18 cellular contexts compared by ENCODE assay signal in genomic region chr9:98157372-98157771, GRCh38. TPM values are rescaled to one million over a fixed set of nuclear protein-coding genes. Genes with fewer than 3 reads are reported as not detected.
DNase-seq lines count a peak whose midpoint lies in the region; ATAC-seq, FAIRE-seq and TF ChIP-seq lines count a peak whose summit lies in the region.
"Had no signal": no experiment of that assay in that cellular context is flagged by ENCODE, and none has a peak within 500 bp of the region (broad histone marks: within the 10 kb centered on the region; RNA-seq: fewer than 3 reads in every experiment).

No MANE protein-coding gene starts in this region.

- DNase-seq in HepG2 (ENCODE audit: low spot score) (no peak), right lobe of liver (no peak), upper lobe of right lung (peak; percentile 58), T-helper 17 cell (no peak), NCI-H82 treated with DMSO at 0.1 percent for 48 hours (lab: John Stamatoyannopoulos, UW; ENCODE audit: unreplicated experiment) (no peak), putamen (ENCODE audit: low spot score) (no peak)
- DNase-seq: ACHN; Caco-2; CD8-positive, alpha-beta memory T cell; DND-41; GDM1; HCEC 1CT; HFFc6 had no signal

- H3K27ac ChIP-seq in HepG2 (ENCODE audit: extremely low read length, insufficient read depth, low read length) (no peak overlapping the region), right lobe of liver (no peak overlapping the region), VCaP (peak overlapping the region; percentile 84), neutrophil (peak overlapping the region; percentile 62), upper lobe of right lung (no peak overlapping the region)
- H3K27ac ChIP-seq: BLaER1 treated with 17β-estradiol and CSF1 and Interleukin-3, amounts not matched to agents 10 nM and 100 nM had no signal

- FAIRE-seq in HepG2 (lab: Jason Lieb, UNC) = no peak
- FAIRE-seq: H1, HTR-8/SVneo had no signal

- H3K36me3 ChIP-seq in HepG2 (replicated peaks in 1 of 2; ENCODE audit: control insufficient read depth in 1 of 2, insufficient read depth in 2 of 2, low read length in 2 of 2) (peaks cover 5 to 25% of the 10 kb centered on the region in 2 experiments; a peak in 4 of 5 replicates), right lobe of liver (no peaks in the 10 kb centered on the region), neutrophil (peaks cover 29% of the 10 kb centered on the region), upper lobe of right lung (no peaks in the 10 kb centered on the region)
- H3K36me3 ChIP-seq: BLaER1 treated with 17β-estradiol and CSF1 and Interleukin-3, amounts not matched to agents 10 nM and 100 nM had no signal

- H3K9ac ChIP-seq in HepG2 (ENCODE audit: insufficient read depth, low read depth, low read length) = no peak overlapping the region
- H3K9ac ChIP-seq: BLaER1 treated with 17β-estradiol and CSF1 and Interleukin-3, amounts not matched to agents 10 nM and 100 nM had no signal

- in situ Hi-C loops in HepG2 (cut with HindIII; ENCODE audit: extremely low pct_ligation_motif_present, low pct_unique_long_range_greater_than_20kb) = no loop called here

- intact Hi-C loops in HepG2 (cut with micrococcal nuclease; ENCODE audit: unreplicated experiment) = no loop called here
- intact Hi-C loops in right lobe of liver (cut with DNase I) = no loop called here
- intact Hi-C loops in upper lobe of right lung (cut with DNase I) = no loop called here

- peaks cover 20% of the 10 kb centered on the region for H3K4me1 Mint-ChIP-seq in T-helper 17 cell

- ATAC-seq in HepG2 (no peak), right lobe of liver (no peak), upper lobe of right lung (no peak), T-helper 17 cell (no peak)

- H2AFZ ChIP-seq in HepG2 (ENCODE audit: low read length) = no peak overlapping the region

- H3K36me3 Mint-ChIP-seq in T-helper 17 cell (ENCODE audit: low read depth) = peaks cover 5% of the 10 kb centered on the region

- TF ChIP-seq RAD21 in HepG2 (CRISPR knock-in tag; IDR thresholded peaks at IDR 0.05) = no peak

- H3K4me3 ChIP-seq in HepG2 (replicated peaks in 1 of 3; ENCODE audit: insufficient read depth in 1 of 3, low read depth in 2 of 3, low read length in 3 of 3) (no peak overlapping the region), right lobe of liver (no peak overlapping the region), neutrophil (ENCODE audit: low read depth in 1 of 2, low read length in 1 of 2) (no peak overlapping the region), upper lobe of right lung (no peak overlapping the region)
- H3K4me3 ChIP-seq: BLaER1 treated with 17β-estradiol and CSF1 and Interleukin-3, amounts not matched to agents 10 nM and 100 nM had no signal

- TF ChIP-seq CTCF in HepG2 (CRISPR knock-in tag; IDR thresholded peaks at IDR 0.05) (no peak), right lobe of liver (IDR thresholded peaks at IDR 0.05) (no peak), VCaP (conservative IDR thresholded peaks at IDR 0.05) (no peak), neutrophil (IDR thresholded peaks at IDR 0.05) (no peak), upper lobe of right lung (IDR thresholded peaks at IDR 0.05) (no peak)

- H3K4me2 ChIP-seq in HepG2 (ENCODE audit: low read depth, low read length) = no peak overlapping the region
- H3K4me2 ChIP-seq: BLaER1 treated with 17β-estradiol and CSF1 and Interleukin-3, amounts not matched to agents 10 nM and 100 nM had no signal

- 96% methylated on average over 10 of the region's 10 CpGs for WGBS in HepG2 (ENCODE audit: low lambda C conversion rate)
- 98% methylated on average over 8 of the region's 10 CpGs for WGBS in right lobe of liver (ENCODE audit: insufficient coverage, low coverage, low lambda C conversion rate, missing lambda C conversion rate)

- POLR2A ChIA-PET in HepG2 (lab: Yijun Ruan, JAX) = interaction anchor here (1.9 kb wide), 1 partner anchor 38 kb away, joined by 5 read pairs; the partner anchor contains the start of gene TRIM14

- TF ChIP-seq EP300 in HepG2 (IDR thresholded peaks at IDR 0.05; ENCODE audit: low read depth in 2 of 2, low read length in 2 of 2) (no peak), HepG2 (CRISPR knock-in tag; IDR thresholded peaks at IDR 0.05; ENCODE audit: borderline replicate concordance) (no peak)

- no peaks in the 10 kb centered on the region for H4K20me1 ChIP-seq in HepG2 (ENCODE audit: insufficient read depth, low read length)
- H4K20me1 ChIP-seq: BLaER1 treated with 17β-estradiol and CSF1 and Interleukin-3, amounts not matched to agents 10 nM and 100 nM had no signal

- H3K4me3 Mint-ChIP-seq in T-helper 17 cell = no peak overlapping the region
- H3K4me3 Mint-ChIP-seq: CD8-positive, alpha-beta memory T cell; HFFc6 had no signal

- CTCF ChIA-PET in HepG2 (lab: Yijun Ruan, JAX; ENCODE audit: low intra/inter-chr PET ratio, low total read pairs) = no interaction called here

- H3K27me3 ChIP-seq in HepG2 (ENCODE audit: control insufficient read depth in 1 of 2, insufficient read depth in 2 of 2, low read length in 2 of 2) = no peaks in the 10 kb centered on the region
- H3K27me3 ChIP-seq in right lobe of liver = no peaks in the 10 kb centered on the region
- no peaks in the 10 kb centered on the region for H3K27me3 ChIP-seq in neutrophil
- no peaks in the 10 kb centered on the region for H3K27me3 ChIP-seq in upper lobe of right lung
- H3K27me3 ChIP-seq: BLaER1 treated with 17β-estradiol and CSF1 and Interleukin-3, amounts not matched to agents 10 nM and 100 nM had no signal

- peaks cover 7% of the 10 kb centered on the region for H3K79me2 ChIP-seq in HepG2 (ENCODE audit: insufficient read depth, low read length)

- H3K9me3 ChIP-seq in HepG2 (ENCODE audit: low read length) (no peaks in the 10 kb centered on the region), right lobe of liver (no peaks in the 10 kb centered on the region), neutrophil (no peaks in the 10 kb centered on the region), upper lobe of right lung (no peaks in the 10 kb centered on the region), T-helper 17 cell (ENCODE audit: control insufficient read depth, low read length, poor library complexity, severe bottlenecking) (no peaks in the 10 kb centered on the region)
- H3K9me3 ChIP-seq: BLaER1 treated with 17β-estradiol and CSF1 and Interleukin-3, amounts not matched to agents 10 nM and 100 nM; Caco-2 had no signal

- no peak overlapping the region for H3K27ac Mint-ChIP-seq in T-helper 17 cell
- H3K27ac Mint-ChIP-seq: HFFc6 had no signal

- no TSS peak for BruUV-seq in HepG2 (replicated peaks; lab: Mats Ljungman, UMichigan)

- H3K4me1 ChIP-seq in HepG2 (ENCODE audit: insufficient read depth, low read length) (peaks cover 41% of the 10 kb centered on the region), right lobe of liver (peaks cover 0 to 16% (median 6%) of the 10 kb centered on the region in 4 donors), neutrophil (ENCODE audit: control insufficient read depth in 1 of 2, insufficient read depth in 1 of 2, low read depth in 1 of 2, low read length in 1 of 2) (peaks cover 11% of the 10 kb centered on the region in 2 experiments), upper lobe of right lung (peaks cover 3% of the 10 kb centered on the region)

- no peaks in the 10 kb centered on the region for H3K27me3 Mint-ChIP-seq in T-helper 17 cell
- H3K27me3 Mint-ChIP-seq: CD8-positive, alpha-beta memory T cell had no signal

- no peak for TF ChIP-seq POLR2A in HepG2 (IDR thresholded peaks at IDR 0.05; ENCODE audit: insufficient read depth in 1 of 2, low read depth in 2 of 2, low read length in 2 of 2)
- TF ChIP-seq POLR2A in right lobe of liver (IDR thresholded peaks at IDR 0.05) = no peak

RNA-seq across cellular contexts. Expression of gene CORO2A, which starts 35.1 kb away (rescaled TPM):
- total RNA-seq in HepG2 (2016; rRNA removed; fragmentation: Illumina TruSeq; extraction: Trizol) (14.4 and 19.8 TPM in 2 replicates), right lobe of liver (1 to 10 TPM in 5 of 6 experiments, under 1 TPM in 1; 0.67 to 6.2 (median 3.3) TPM), upper lobe of right lung (20.0 TPM), T-helper 17 cell (10 to 100 TPM; 13.9 to 16.6 TPM)
- total RNA-seq in HepG2 (2016; cell fraction: cytosol; rRNA removed; fragmentation: Illumina TruSeq; extraction: Trizol; ENCODE audit: low read depth) = 3.5 and 3.6 TPM in 2 replicates
- 14.0 and 19.0 TPM in 2 replicates for total RNA-seq in HepG2 (2016; cell fraction: insoluble cytoplasmic fraction; rRNA removed; fragmentation: Illumina TruSeq; extraction: Trizol)
- total RNA-seq in HepG2 (2016; cell fraction: membrane; rRNA removed; fragmentation: Illumina TruSeq; extraction: Trizol) = 12.4 and 12.5 TPM in 2 replicates
- 8.5 and 10.2 TPM in 2 replicates for total RNA-seq in HepG2 (2016; cell fraction: nucleus; rRNA removed; fragmentation: Illumina TruSeq; extraction: Trizol)
- 12.9 and 15.3 TPM in 2 replicates for polyA plus RNA-seq in HepG2 (2011; rRNA removed)
- 12.3 and 15.4 TPM in 2 replicates for polyA plus RNA-seq in HepG2 (2011; cell fraction: cytosol; rRNA removed)
- 7.9 and 8.1 TPM in 2 replicates for polyA plus RNA-seq in HepG2 (2011; cell fraction: nucleus; rRNA removed)
- polyA plus RNA-seq in HepG2 (2012) = 5.9 and 8.4 TPM in 2 replicates
- 5.6 TPM in 2 replicates for polyA plus RNA-seq in HepG2 (2016; cell fraction: cytosol; fragmentation: Illumina TruSeq; extraction: Trizol; ENCODE audit: low read depth)
- polyA plus RNA-seq in HepG2 (2016; cell fraction: insoluble cytoplasmic fraction; fragmentation: Illumina TruSeq; extraction: Trizol; ENCODE audit: low read depth) = 21.2 and 23.2 TPM in 2 replicates
- polyA plus RNA-seq in HepG2 (2016; cell fraction: membrane; fragmentation: Illumina TruSeq; extraction: Trizol; ENCODE audit: low read depth) = 9.4 and 10.3 TPM in 2 replicates
- 21.7 and 22.4 TPM in 2 replicates for polyA plus RNA-seq in HepG2 (2016; cell fraction: nucleus; fragmentation: Illumina TruSeq; extraction: Trizol; ENCODE audit: insufficient read depth, low read depth)
- polyA minus RNA-seq in HepG2 (2011; rRNA and poly(A)+ RNA removed; ENCODE audit: low replicate concordance) = 7.1 and 26.4 TPM in 2 replicates
- polyA minus RNA-seq in HepG2 (2011; cell fraction: cytosol; rRNA and poly(A)+ RNA removed) = 9.8 and 10.3 TPM in 2 replicates
- 4.6 and 5.3 TPM in 2 replicates for polyA minus RNA-seq in HepG2 (2011; cell fraction: nucleus; rRNA and poly(A)+ RNA removed)

RNA-seq across cellular contexts. Expression of gene TRIM14, which starts 38.4 kb away (rescaled TPM):
- total RNA-seq in HepG2 (2016; rRNA removed; fragmentation: Illumina TruSeq; extraction: Trizol) = 13.0 and 13.8 TPM in 2 replicates
- total RNA-seq in HepG2 (2016; cell fraction: cytosol; rRNA removed; fragmentation: Illumina TruSeq; extraction: Trizol; ENCODE audit: low read depth) = 2.3 TPM in 2 replicates
- total RNA-seq in HepG2 (2016; cell fraction: insoluble cytoplasmic fraction; rRNA removed; fragmentation: Illumina TruSeq; extraction: Trizol) = 12.7 and 13.4 TPM in 2 replicates
- total RNA-seq in HepG2 (2016; cell fraction: membrane; rRNA removed; fragmentation: Illumina TruSeq; extraction: Trizol) = 10.0 and 10.5 TPM in 2 replicates
- 8.9 and 10.9 TPM in 2 replicates for total RNA-seq in HepG2 (2016; cell fraction: nucleus; rRNA removed; fragmentation: Illumina TruSeq; extraction: Trizol)
- polyA plus RNA-seq in HepG2 (2011; rRNA removed) = 9.2 and 10.7 TPM in 2 replicates
- 9.6 and 10.5 TPM in 2 replicates for polyA plus RNA-seq in HepG2 (2011; cell fraction: cytosol; rRNA removed)
- 17.8 and 18.3 TPM in 2 replicates for polyA plus RNA-seq in HepG2 (2011; cell fraction: nucleus; rRNA removed)
- polyA plus RNA-seq in HepG2 (2012) = 10.9 and 11.2 TPM in 2 replicates
- polyA plus RNA-seq in HepG2 (2016; cell fraction: cytosol; fragmentation: Illumina TruSeq; extraction: Trizol; ENCODE audit: low read depth) = 2.3 and 2.5 TPM in 2 replicates
- 20.7 and 23.4 TPM in 2 replicates for polyA plus RNA-seq in HepG2 (2016; cell fraction: insoluble cytoplasmic fraction; fragmentation: Illumina TruSeq; extraction: Trizol; ENCODE audit: low read depth)
- polyA plus RNA-seq in HepG2 (2016; cell fraction: membrane; fragmentation: Illumina TruSeq; extraction: Trizol; ENCODE audit: low read depth) = 10.0 and 10.7 TPM in 2 replicates
- polyA plus RNA-seq in HepG2 (2016; cell fraction: nucleus; fragmentation: Illumina TruSeq; extraction: Trizol; ENCODE audit: insufficient read depth, low read depth) = 27.9 and 30.3 TPM in 2 replicates
- polyA minus RNA-seq in HepG2 (2011; rRNA and poly(A)+ RNA removed; ENCODE audit: low replicate concordance) = 11.5 and 20.5 TPM in 2 replicates
- polyA minus RNA-seq in HepG2 (2011; cell fraction: cytosol; rRNA and poly(A)+ RNA removed) = 7.7 and 8.4 TPM in 2 replicates
- polyA minus RNA-seq in HepG2 (2011; cell fraction: nucleus; rRNA and poly(A)+ RNA removed) = 7.7 and 8.5 TPM in 2 replicates
- total RNA-seq in right lobe of liver = 10 to 100 TPM; 22.6 to 34.6 (median 27.3) TPM
- 38.7 TPM for total RNA-seq in upper lobe of right lung
- 10 to 100 TPM; 63.8 to 64.6 TPM for total RNA-seq in T-helper 17 cell

Comparison
In these comparisons a context has a peak if more than half of its experiments do, and no peak if none do; other contexts are left out.
1. H3K27ac ChIP-seq: peak in VCaP (single experiment) and neutrophil (single experiment); none in HepG2 (single experiment), right lobe of liver (0 of 3) and upper lobe of right lung (single experiment).